Comparison of ENCODE assay signal across 8 cellular contexts in genomic region chr14:22549981-22550670, GRCh38. TPM values are rescaled to one million over a fixed set of nuclear protein-coding genes. Genes with fewer than 3 reads are reported as not detected.
A peak's percentile ranks its signal among the peaks of the same experiment; 100 is the strongest.
DNase-seq lines count a peak whose midpoint lies in the region; ATAC-seq, FAIRE-seq and TF ChIP-seq lines count a peak whose summit lies in the region.

No MANE protein-coding gene starts in this region.

- peak overlapping the region; percentile 53; the same call in 1 of the 2 replicates for H3K18ac ChIP-seq in H1 (ENCODE audit: extremely low read depth, low read length)

- H3K9ac ChIP-seq in H1 (replicated peaks in 1 of 4; ENCODE audit: extremely low read depth in 1 of 4, low read depth in 3 of 4, low read length in 3 of 4): no peak overlapping the region

- 65% methylated on average over 11 of the region's 11 CpGs; no CpG with 5 or more reads in 1 of the 2 experiments for WGBS in H1 (ENCODE audit: extremely low coverage in 1 of 2, insufficient coverage in 1 of 2, insufficient read length in 1 of 2, insufficient replicate concordance in 2 of 2, low coverage in 1 of 2, low lambda C conversion rate in 2 of 2, missing lambda C conversion rate in 1 of 2), 2 experiments

- H3K4me1 ChIP-seq in H1 (replicated peaks in 1 of 4; ENCODE audit: control insufficient read depth in 3 of 4, insufficient read depth in 4 of 4, low read length in 3 of 4): peaks cover 11 to 21% (median 14%) of the 10 kb centered on the region in 4 experiments

- no peak overlapping the region for H2AFZ ChIP-seq in H1 (ENCODE audit: low read length)

- peak; percentile 69 for ATAC-seq in GM18907 (IDR thresholded peaks at IDR 0.05; ENCODE audit: unreplicated experiment)
- peak; percentile 40 for ATAC-seq in HG03064 (IDR thresholded peaks at IDR 0.05; ENCODE audit: low read depth, unreplicated experiment)

- H4K91ac ChIP-seq in H1 (replicated peaks; ENCODE audit: insufficient read length, low read length): no peak overlapping the region

- no peaks in the 10 kb centered on the region for H3K79me2 ChIP-seq in H1 (ENCODE audit: control insufficient read depth in 1 of 2, insufficient read depth in 2 of 2, low read length in 2 of 2)

- CTCF ChIA-PET in H1 (lab: Charles Lee; ENCODE audit: partially characterized antibody): interaction anchor here (0.6 to 4.0 kb wide), 9 partner anchors 11 to 179 kb away, joined by 3 to 26 read pairs (median 5); no protein-coding TSS in a partner anchor

- H3K23me2 ChIP-seq in H1 (ENCODE audit: low read depth, low read length): no peaks in the 10 kb centered on the region

- no peak overlapping the region for H3K23ac ChIP-seq in H1 (ENCODE audit: insufficient read length)

- no peaks in the 10 kb centered on the region for H3K36me3 ChIP-seq in H1 (ENCODE audit: control insufficient read depth in 2 of 4, insufficient read depth in 4 of 4, low read length in 3 of 4)

- peak overlapping the region; percentile 76; the same call in 1 of the 2 replicates for H2BK5ac ChIP-seq in H1 (ENCODE audit: low read depth, low read length)

- H3K4me2 ChIP-seq in H1 (ENCODE audit: insufficient read depth in 1 of 2, low read depth in 2 of 2, low read length in 2 of 2): 0 out of 4 replicates have a peak overlapping the region, but pooled peaks of 1 of the 2 experiments have one; percentile 1

- H3K27me3 ChIP-seq in H1 (replicated peaks in 1 of 4; ENCODE audit: control insufficient read depth in 3 of 4, extremely low read depth in 1 of 4, insufficient read depth in 3 of 4, low read length in 3 of 4): no peaks in the 10 kb centered on the region; a peak in 2 of 7 replicates

- no peak overlapping the region for H4K8ac ChIP-seq in H1 (ENCODE audit: extremely low read depth, insufficient read depth, low read length)

- no peak for TF ChIP-seq CTCF in H1 (IDR thresholded peaks at IDR 0.05; ENCODE audit: control extremely low read depth in 1 of 3, insufficient read depth in 1 of 3, low read depth in 1 of 3, low read length in 3 of 3)

- peak overlapping the region; percentile 27; the same call in 1 of the 2 replicates for H2BK20ac ChIP-seq in H1 (ENCODE audit: low read length)

- no peaks in the 10 kb centered on the region for H3K79me1 ChIP-seq in H1 (ENCODE audit: low read depth, low read length)

- TF ChIP-seq EP300 in H1 (IDR thresholded peaks at IDR 0.05; ENCODE audit: borderline replicate concordance in 1 of 2, low read depth in 2 of 2, low read length in 2 of 2): no peak

- POLR2A ChIA-PET in H1 (lab: Charles Lee; ENCODE audit: partially characterized antibody): interaction anchor here (1.0 to 1.5 kb wide), 3 partner anchors 57 to 272 kb away, joined by 3 read pairs; no protein-coding TSS in a partner anchor

- FAIRE-seq in H1 (lab: Jason Lieb, UNC): no peak

- peak overlapping the region; percentile 2 for H3K56ac ChIP-seq in H1 (replicated peaks; ENCODE audit: insufficient read length, low read depth, low read length)

- peak overlapping the region; percentile 20; the same call in 1 of the 2 replicates for H2BK12ac ChIP-seq in H1 (ENCODE audit: low read depth, low read length)

- H2AK5ac ChIP-seq in H1 (ENCODE audit: low read depth, low read length): no peak overlapping the region

- H4K5ac ChIP-seq in H1 (ENCODE audit: insufficient read length, low read depth, low read length): no peak overlapping the region

- H3K4ac ChIP-seq in H1 (replicated peaks; ENCODE audit: insufficient read length, low read depth, low read length): no peak overlapping the region

- H3K4me3 ChIP-seq in H1 (ENCODE audit: extremely low read depth in 1 of 4, insufficient read depth in 2 of 4, low read depth in 3 of 4, low read length in 4 of 4): no peak overlapping the region; a peak in 1 of 8 replicates

- TF ChIP-seq RAD21 in H1 (IDR thresholded peaks at IDR 0.05 in 1 of 2, conservative IDR thresholded peaks at IDR 0.05 in 1 of 2; ENCODE audit: low read depth in 2 of 2, low read length in 2 of 2): no peak

- DNase-seq in T-helper 22 cell (ENCODE audit: low read depth): peak; percentile 78
- peak in 1 of 2 experiments; percentile 43 for DNase-seq in H1 (ENCODE audit: low read depth in 1 of 2, low spot score in 2 of 2)
- peak; percentile 41 to 62 (median 52) for DNase-seq in stimulated activated naive CD4-positive, alpha-beta T cell (lab: John Stamatoyannopoulos, UW)
- DNase-seq in putamen (ENCODE audit: low spot score): no peak
- no peak for DNase-seq in NCI-H774 (lab: John Stamatoyannopoulos, UW)
- no peak for DNase-seq in NCI-H2029 treated with DMSO at 0.1 percent for 48 hours (lab: John Stamatoyannopoulos, UW)

- no peak for TF ChIP-seq POLR2A in H1 (IDR thresholded peaks at IDR 0.05; ENCODE audit: control extremely low read depth in 1 of 2, low read depth in 2 of 2, low read length in 2 of 2)

- H2BK120ac ChIP-seq in H1 (replicated peaks; ENCODE audit: low read depth, low read length): no peak overlapping the region

- no peaks in the 10 kb centered on the region for H4K20me1 ChIP-seq in H1 (replicated peaks in 1 of 2; ENCODE audit: control insufficient read depth in 1 of 2, insufficient read depth in 2 of 2, low read length in 2 of 2)

- H3K27ac ChIP-seq in H1 (ENCODE audit: low read depth, low read length): peak overlapping the region; percentile 6; the same call in 1 of the 2 replicates

- H3K14ac ChIP-seq in H1 (ENCODE audit: insufficient read length): no peak overlapping the region

- H3K9me3 ChIP-seq in H1 (ENCODE audit: insufficient read depth in 2 of 2, low read depth in 1 of 2, low read length in 1 of 2): no peaks in the 10 kb centered on the region

- no peak overlapping the region for H2BK15ac ChIP-seq in H1 (ENCODE audit: low read length)

TF ChIP-seq in H1, 55 proteins besides CTCF, POLR2A, EP300 and RAD21 (continues in another document):
- no peak for TF ChIP-seq E2F6 (IDR thresholded peaks at IDR 0.05)
- TF ChIP-seq SRF (IDR thresholded peaks at IDR 0.05; ENCODE audit: low read depth, low read length): no peak
- TF ChIP-seq RXRA (IDR thresholded peaks at IDR 0.05; ENCODE audit: insufficient read depth, low read depth, low read length): no peak
- TF ChIP-seq GABPA (IDR thresholded peaks at IDR 0.05; ENCODE audit: borderline replicate concordance, insufficient read depth, low read length): no peak
- TF ChIP-seq SIN3A (conservative IDR thresholded peaks at IDR 0.05 in 1 of 2, IDR thresholded peaks at IDR 0.05 in 1 of 2; ENCODE audit: low read depth in 1 of 2, low read length in 2 of 2): no peak
- TF ChIP-seq JUN (IDR thresholded peaks at IDR 0.05; ENCODE audit: low read depth, low read length): no peak
- no peak for TF ChIP-seq EGR1 (IDR thresholded peaks at IDR 0.05; ENCODE audit: borderline replicate concordance, low read depth, low read length)
- no peak for TF ChIP-seq CBX8 (IDR thresholded peaks at IDR 0.05; ENCODE audit: borderline replicate concordance, low read depth, low read length)
- no peak for TF ChIP-seq FOSL1 (IDR thresholded peaks at IDR 0.05; ENCODE audit: insufficient read depth, low read depth, low read length)
- TF ChIP-seq POU5F1 (IDR thresholded peaks at IDR 0.05; ENCODE audit: low read depth, low read length): no peak
- no peak for TF ChIP-seq TCF12 (IDR thresholded peaks at IDR 0.05; ENCODE audit: low read depth, low read length)
- no peak for TF ChIP-seq SP2 (IDR thresholded peaks at IDR 0.05; ENCODE audit: low read length)

RNA-seq across cellular contexts. Expression of gene DAD1, which starts 38.9 kb away (rescaled TPM):
- total RNA-seq in H1 (2021; fragmentation: NEBNext Ultra II Directional; extraction: Animal tissue kit (Norgen Biotek cat#: 25700)): 131 and 133 TPM in 2 replicates
- 433 and 440 TPM in 2 replicates for polyA plus RNA-seq in H1 (2011; rRNA removed)
- polyA plus RNA-seq in H1 (2011; cell fraction: cytosol; rRNA removed): 275 TPM
- 98.3 TPM for polyA plus RNA-seq in H1 (2011; cell fraction: nucleus; rRNA removed)
- polyA plus RNA-seq in H1 (2012, experiment 1 of 2): 143 to 165 TPM (median 156 TPM) in 4 replicates
- 219 TPM for polyA plus RNA-seq in H1 (2012, experiment 2 of 2)
- polyA plus RNA-seq in H1 (2013, experiment 1 of 2): 197 TPM
- polyA plus RNA-seq in H1 (2013, experiment 2 of 2): 233 TPM
- 101 and 159 TPM in 2 replicates for polyA minus RNA-seq in H1 (2011; rRNA and poly(A)+ RNA removed)
- polyA minus RNA-seq in H1 (2011; cell fraction: cytosol; rRNA and poly(A)+ RNA removed): 50.4 TPM
- 34.9 TPM for polyA minus RNA-seq in H1 (2011; cell fraction: nucleus; rRNA and poly(A)+ RNA removed)

RNA-seq across cellular contexts. Expression of gene ABHD4, which starts 48.0 kb away (rescaled TPM):
- 32.4 and 37.1 TPM in 2 replicates for total RNA-seq in H1 (2021; fragmentation: NEBNext Ultra II Directional; extraction: Animal tissue kit (Norgen Biotek cat#: 25700))
- polyA plus RNA-seq in H1 (2011; rRNA removed): 40.6 and 42.9 TPM in 2 replicates
- 33.3 TPM for polyA plus RNA-seq in H1 (2011; cell fraction: cytosol; rRNA removed)
- polyA plus RNA-seq in H1 (2011; cell fraction: nucleus; rRNA removed): 39.0 TPM
- 21.3 to 29.2 TPM (median 25.0 TPM) in 4 replicates for polyA plus RNA-seq in H1 (2012, experiment 1 of 2)
- polyA plus RNA-seq in H1 (2012, experiment 2 of 2): 25.7 TPM
- 25.1 TPM for polyA plus RNA-seq in H1 (2013, experiment 1 of 2)
- polyA plus RNA-seq in H1 (2013, experiment 2 of 2): 26.5 TPM
- polyA minus RNA-seq in H1 (2011; rRNA and poly(A)+ RNA removed): 34.9 and 36.6 TPM in 2 replicates
- polyA minus RNA-seq in H1 (2011; cell fraction: cytosol; rRNA and poly(A)+ RNA removed): 12.8 TPM
- 22.9 TPM for polyA minus RNA-seq in H1 (2011; cell fraction: nucleus; rRNA and poly(A)+ RNA removed)

Comparison
In these comparisons a context has a peak if more than half of its experiments do, and no peak if none do; other contexts are left out.
1. DNase-seq: peak in T-helper 22 cell (single experiment) and stimulated activated naive CD4-positive, alpha-beta T cell (6 of 6); none in putamen (single experiment), NCI-H774 (single experiment) and NCI-H2029 treated with DMSO at 0.1 percent for 48 hours (single experiment).